12 cellular contexts compared by ENCODE assay signal in genomic region chr13:48318014-48318713, GRCh38. TPM values are rescaled to one million over a fixed set of nuclear protein-coding genes. Genes with fewer than 3 reads are reported as not detected.
A peak's percentile ranks its signal among the peaks of the same experiment; 100 is the strongest.
DNase-seq lines count a peak whose midpoint lies in the region; ATAC-seq and TF ChIP-seq lines count a peak whose summit lies in the region.
"Had no signal": no experiment of that assay in that cellular context is flagged by ENCODE, and none has a peak within 500 bp of the region (broad histone marks: within the 10 kb centered on the region; RNA-seq: fewer than 3 reads in every experiment).

No MANE protein-coding gene starts in this region.

- H3K27me3 Mint-ChIP-seq in CD14-positive monocyte (ENCODE audit: low read depth in 3 of 3): peaks cover 17 to 52% (median 28%) of the 10 kb centered on the region in 3 donors
- H3K27me3 Mint-ChIP-seq in activated T-cell treated with anti-CD3 and anti-CD28 coated beads, Interleukin-2, amount 50 U/mL, for 24 hours: no peaks in the 10 kb centered on the region
- H3K27me3 Mint-ChIP-seq in activated T-helper 2 cell treated with anti-CD3 and anti-CD28 coated beads, Interferon-gamma antibody, Interleukin-2, Interleukin-4, amounts not matched to agents 10 μg/mL and 5 μg/mL and 100 μg/mL, durations not matched to agents 14 hours and 24 hours and 36 hours (ENCODE audit: low read depth): peaks cover 4% of the 10 kb centered on the region

- H3K4me1 ChIP-seq in rectal smooth muscle tissue (ENCODE audit: control insufficient read depth, insufficient read depth, low read length): no peaks in the 10 kb centered on the region

- H3K4me3 ChIP-seq in rectal smooth muscle tissue (ENCODE audit: low read length): peak overlapping the region; percentile 35

- TF ChIP-seq CTCF in CD14-positive monocyte (IDR thresholded peaks at IDR 0.05): no peak

- peaks cover 44 to 84% (median 69%) of the 10 kb centered on the region in 7 donors for H3K9me3 Mint-ChIP-seq in CD14-positive monocyte
- peaks cover 12% of the 10 kb centered on the region for H3K9me3 Mint-ChIP-seq in activated T-cell treated with anti-CD3 and anti-CD28 coated beads, Interleukin-2, amount 50 U/mL, for 24 hours
- H3K9me3 Mint-ChIP-seq in activated T-helper 2 cell treated with anti-CD3 and anti-CD28 coated beads, Interferon-gamma antibody, Interleukin-2, Interleukin-4, amounts not matched to agents 10 μg/mL and 5 μg/mL and 100 μg/mL, durations not matched to agents 14 hours and 24 hours and 36 hours: peaks cover 24% of the 10 kb centered on the region

- H3K36me3 ChIP-seq in rectal smooth muscle tissue (ENCODE audit: control insufficient read depth, insufficient read depth, low read length): no peaks in the 10 kb centered on the region

- no peak overlapping the region for H3K27ac ChIP-seq in rectal smooth muscle tissue (ENCODE audit: low read depth, low read length)

- no peaks in the 10 kb centered on the region for H3K27me3 ChIP-seq in rectal smooth muscle tissue (ENCODE audit: control insufficient read depth, insufficient read depth, low read length)

- peaks cover 57 to 77% of the 10 kb centered on the region in 2 donors for H3K36me3 Mint-ChIP-seq in CD14-positive monocyte
- H3K36me3 Mint-ChIP-seq in activated T-cell treated with anti-CD3 and anti-CD28 coated beads, Interleukin-2, amount 50 U/mL, for 24 hours (ENCODE audit: low read depth): peaks cover 79% of the 10 kb centered on the region
- peaks cover 74% of the 10 kb centered on the region for H3K36me3 Mint-ChIP-seq in activated T-helper 2 cell treated with anti-CD3 and anti-CD28 coated beads, Interferon-gamma antibody, Interleukin-2, Interleukin-4, amounts not matched to agents 10 μg/mL and 5 μg/mL and 100 μg/mL, durations not matched to agents 14 hours and 24 hours and 36 hours (ENCODE audit: low read depth)

- intact Hi-C loops in CD14-positive monocyte (cut with micrococcal nuclease) (no loop called here), left cardiac atrium (cut with DNase I) (no loop called here)
- intact Hi-C loops in activated T-helper 2 cell treated with anti-CD3 and anti-CD28 coated beads, Interferon-gamma antibody, Interleukin-2, Interleukin-4, amounts not matched to agents 10 μg/mL and 5 μg/mL and 100 μg/mL, durations not matched to agents 14 hours and 24 hours and 36 hours (cut with micrococcal nuclease): no loop called here

- H3K4me1 Mint-ChIP-seq in CD14-positive monocyte: peaks cover 38% of the 10 kb centered on the region
- peaks cover 52% of the 10 kb centered on the region for H3K4me1 Mint-ChIP-seq in activated T-cell treated with anti-CD3 and anti-CD28 coated beads, Interleukin-2, amount 50 U/mL, for 24 hours (ENCODE audit: low read depth)
- H3K4me1 Mint-ChIP-seq in activated T-helper 2 cell treated with anti-CD3 and anti-CD28 coated beads, Interferon-gamma antibody, Interleukin-2, Interleukin-4, amounts not matched to agents 10 μg/mL and 5 μg/mL and 100 μg/mL, durations not matched to agents 14 hours and 24 hours and 36 hours (ENCODE audit: low read depth): peaks cover 12% of the 10 kb centered on the region
- H3K4me1 Mint-ChIP-seq: nephron progenitor cell had no signal

- peak overlapping the region; percentile 75 to 95 for H3K4me3 Mint-ChIP-seq in CD14-positive monocyte
- H3K4me3 Mint-ChIP-seq in activated T-cell treated with anti-CD3 and anti-CD28 coated beads, Interleukin-2, amount 50 U/mL, for 24 hours: peak overlapping the region; percentile 73
- H3K4me3 Mint-ChIP-seq in activated T-helper 2 cell treated with anti-CD3 and anti-CD28 coated beads, Interferon-gamma antibody, Interleukin-2, Interleukin-4, amounts not matched to agents 10 μg/mL and 5 μg/mL and 100 μg/mL, durations not matched to agents 14 hours and 24 hours and 36 hours (ENCODE audit: low read depth): no peak overlapping the region
- H3K4me3 Mint-ChIP-seq: nephron progenitor cell had no signal

- H3K9ac ChIP-seq in rectal smooth muscle tissue (ENCODE audit: low read length): no peak overlapping the region

- DNase-seq in CD14-positive monocyte (ENCODE audit: low spot score) (no peak), left cardiac atrium (peak; percentile 38), DMS53 (lab: John Stamatoyannopoulos, UW) (no peak)
- peak; percentile 54 for DNase-seq in activated T-cell treated with anti-CD3 and anti-CD28 coated beads, Interleukin-2, amount 50 U/mL, for 24 hours
- DNase-seq in activated T-helper 2 cell treated with anti-CD3 and anti-CD28 coated beads, Interferon-gamma antibody, Interleukin-2, Interleukin-4, amounts not matched to agents 10 μg/mL and 5 μg/mL and 100 μg/mL, durations not matched to agents 14 hours and 24 hours and 36 hours (ENCODE audit: low spot score): no peak
- no peak for DNase-seq in stimulated activated CD4-positive, alpha-beta T cell treated with anti-CD3 and anti-CD28 coated beads, Interleukin-4, amount 100 ng/mL, for 4 hours
- DNase-seq: activated effector memory CD4-positive, alpha-beta T cell treated with Interleukin-2 at 50 U/mL for 16 hours; effector CD8-positive, alpha-beta T cell; NCI-H1048; nephron progenitor cell had no signal

- ATAC-seq in left cardiac atrium (peak; percentile 28 to 45), HG03460 (IDR thresholded peaks at IDR 0.05; ENCODE audit: unreplicated experiment) (no peak)

- H3K27ac Mint-ChIP-seq in CD14-positive monocyte: peak overlapping the region in 3 of 7 donors; percentile 19 to 55 (median 30)
- peak overlapping the region; percentile 61 for H3K27ac Mint-ChIP-seq in activated T-cell treated with anti-CD3 and anti-CD28 coated beads, Interleukin-2, amount 50 U/mL, for 24 hours
- no peak overlapping the region for H3K27ac Mint-ChIP-seq in activated T-helper 2 cell treated with anti-CD3 and anti-CD28 coated beads, Interferon-gamma antibody, Interleukin-2, Interleukin-4, amounts not matched to agents 10 μg/mL and 5 μg/mL and 100 μg/mL, durations not matched to agents 14 hours and 24 hours and 36 hours
- H3K27ac Mint-ChIP-seq: nephron progenitor cell had no signal

RNA-seq across cellular contexts. Expression of gene RB1, which starts 14.6 kb away (rescaled TPM):
- 10 to 100 TPM; 29.9 to 38.8 TPM for polyA plus RNA-seq in CD14-positive monocyte
- 10 to 100 TPM; 24.5 to 25.2 TPM for total RNA-seq in left cardiac atrium
- total RNA-seq in activated T-helper 2 cell treated with anti-CD3 and anti-CD28 coated beads, Interferon-gamma antibody, Interleukin-2, Interleukin-4, amounts not matched to agents 10 μg/mL and 5 μg/mL and 100 μg/mL, durations not matched to agents 14 hours and 24 hours and 36 hours: 27.1 and 28.0 TPM in 2 replicates

Comparison
In these comparisons a context has a peak if more than half of its experiments do, and no peak if none do; other contexts are left out.
1. DNase-seq: peak in activated T-cell treated with anti-CD3 and anti-CD28 coated beads, Interleukin-2, amount 50 U/mL, for 24 hours (single experiment) and left cardiac atrium (single experiment); none in CD14-positive monocyte (single experiment), DMS53 (single experiment), activated T-helper 2 cell treated with anti-CD3 and anti-CD28 coated beads, Interferon-gamma antibody, Interleukin-2, Interleukin-4, amounts not matched to agents 10 μg/mL and 5 μg/mL and 100 μg/mL, durations not matched to agents 14 hours and 24 hours and 36 hours (single experiment) and stimulated activated CD4-positive, alpha-beta T cell treated with anti-CD3 and anti-CD28 coated beads, Interleukin-4, amount 100 ng/mL, for 4 hours (0 of 2).